ENCODE assay signal across 1 cellular context in the genomic region with DNA sequence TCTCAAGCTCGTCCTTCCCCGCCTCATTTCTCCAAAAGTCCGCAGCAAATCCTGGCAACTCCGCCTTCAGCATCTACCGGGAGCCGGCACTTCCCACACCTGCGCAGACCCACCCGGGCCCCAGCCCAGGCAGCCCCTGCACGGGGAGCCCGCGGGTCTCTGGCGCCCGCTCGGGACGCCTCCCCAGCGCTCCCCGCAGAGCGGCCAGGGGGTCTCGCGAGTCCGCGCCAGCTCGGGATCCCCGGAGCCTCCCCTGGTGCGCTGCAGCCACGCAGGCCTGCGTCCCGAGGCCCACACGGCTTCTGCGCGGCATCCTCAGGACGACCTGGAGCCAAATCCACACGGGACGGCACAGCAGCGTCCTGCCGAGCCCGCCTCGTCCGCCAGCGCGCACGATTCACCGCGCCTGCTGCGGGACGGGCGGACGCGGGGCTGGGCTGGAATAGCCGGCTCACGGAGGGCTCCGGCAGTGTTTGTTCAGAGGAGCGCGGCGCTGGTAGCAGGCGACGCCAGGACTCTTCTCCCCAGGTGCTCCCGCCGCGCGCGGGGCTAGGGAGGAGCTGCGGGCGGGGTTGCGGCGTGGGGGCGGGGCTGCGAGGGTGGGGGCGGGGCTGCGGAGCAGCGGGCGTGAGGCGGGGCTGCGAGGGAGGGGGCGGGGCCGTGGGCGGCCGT.
TF ChIP-seq lines count a peak whose summit lies in the region.

No MANE protein-coding gene starts in this region.

TF ChIP-seq in HepG2, 621 proteins besides CTCF, POLR2A, EP300 and RAD21 (continued from another document and continues in another):
- TF ChIP-seq, protein P1, sequence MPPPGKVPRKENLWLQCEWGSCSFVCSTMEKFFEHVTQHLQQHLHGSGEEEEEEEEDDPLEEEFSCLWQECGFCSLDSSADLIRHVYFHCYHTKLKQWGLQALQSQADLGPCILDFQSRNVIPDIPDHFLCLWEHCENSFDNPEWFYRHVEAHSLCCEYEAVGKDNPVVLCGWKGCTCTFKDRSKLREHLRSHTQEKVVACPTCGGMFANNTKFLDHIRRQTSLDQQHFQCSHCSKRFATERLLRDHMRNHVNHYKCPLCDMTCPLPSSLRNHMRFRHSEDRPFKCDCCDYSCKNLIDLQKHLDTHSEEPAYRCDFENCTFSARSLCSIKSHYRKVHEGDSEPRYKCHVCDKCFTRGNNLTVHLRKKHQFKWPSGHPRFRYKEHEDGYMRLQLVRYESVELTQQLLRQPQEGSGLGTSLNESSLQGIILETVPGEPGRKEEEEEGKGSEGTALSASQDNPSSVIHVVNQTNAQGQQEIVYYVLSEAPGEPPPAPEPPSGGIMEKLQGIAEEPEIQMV (CRISPR knock-in tag; IDR thresholded peaks at IDR 0.05; ENCODE audit: low read depth): no peak
- TF ChIP-seq, protein P2, sequence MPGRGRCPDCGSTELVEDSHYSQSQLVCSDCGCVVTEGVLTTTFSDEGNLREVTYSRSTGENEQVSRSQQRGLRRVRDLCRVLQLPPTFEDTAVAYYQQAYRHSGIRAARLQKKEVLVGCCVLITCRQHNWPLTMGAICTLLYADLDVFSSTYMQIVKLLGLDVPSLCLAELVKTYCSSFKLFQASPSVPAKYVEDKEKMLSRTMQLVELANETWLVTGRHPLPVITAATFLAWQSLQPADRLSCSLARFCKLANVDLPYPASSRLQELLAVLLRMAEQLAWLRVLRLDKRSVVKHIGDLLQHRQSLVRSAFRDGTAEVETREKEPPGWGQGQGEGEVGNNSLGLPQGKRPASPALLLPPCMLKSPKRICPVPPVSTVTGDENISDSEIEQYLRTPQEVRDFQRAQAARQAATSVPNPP (CRISPR knock-in tag; IDR thresholded peaks at IDR 0.05): no peak
- TF ChIP-seq MAX (IDR thresholded peaks at IDR 0.05) (peak; percentile 72; the same call in 1 of the 2 replicates), TMF1 (CRISPR knock-in tag; IDR thresholded peaks at IDR 0.05; ENCODE audit: low read depth) (no peak), PHF8 (CRISPR knock-in tag; IDR thresholded peaks at IDR 0.05) (peak; percentile 37; the same call in 1 of the 2 replicates), ZNF790 (CRISPR knock-in tag; IDR thresholded peaks at IDR 0.05; ENCODE audit: borderline replicate concordance) (no peak), ISL2 (CRISPR knock-in tag; IDR thresholded peaks at IDR 0.05) (0 out of 2 replicates have a peak, but pooled peaks have one; percentile 25), ATF7 (IDR thresholded peaks at IDR 0.05) (no peak), ATF7 (CRISPR knock-in tag; IDR thresholded peaks at IDR 0.05) (peak; percentile 40; the same call in 1 of the 2 replicates), ZSCAN21 (CRISPR knock-in tag; IDR thresholded peaks at IDR 0.05; ENCODE audit: borderline replicate concordance) (no peak), ZMYM2 (CRISPR knock-in tag; IDR thresholded peaks at IDR 0.05) (no peak), HOXD1 (CRISPR knock-in tag; IDR thresholded peaks at IDR 0.05) (0 out of 2 replicates have a peak, but pooled peaks have one; percentile 29), POLR2AphosphoS5 (IDR thresholded peaks at IDR 0.05; ENCODE audit: low read depth, low read length) (peak; percentile 34; the same call in 1 of the 2 replicates), REXO4 (CRISPR knock-in tag; IDR thresholded peaks at IDR 0.05; ENCODE audit: borderline replicate concordance) (no peak), ZNF672 (CRISPR knock-in tag; IDR thresholded peaks at IDR 0.05) (no peak), PAX8 (CRISPR knock-in tag; IDR thresholded peaks at IDR 0.05; ENCODE audit: borderline replicate concordance) (no peak), KDM2A (CRISPR knock-in tag; IDR thresholded peaks at IDR 0.05; ENCODE audit: borderline replicate concordance, low read depth) (peak; percentile 47; the same call in 1 of the 2 replicates), SALL2 (CRISPR knock-in tag; IDR thresholded peaks at IDR 0.05) (no peak), REST (IDR thresholded peaks at IDR 0.05; ENCODE audit: borderline replicate concordance in 1 of 2, low read depth in 1 of 2, low read length in 2 of 2) (no peak), SRSF9 (IDR thresholded peaks at IDR 0.05; ENCODE audit: borderline replicate concordance, insufficient read depth, low read depth, low read length, poor library complexity, severe bottlenecking) (no peak), ZNF589 (CRISPR knock-in tag; conservative IDR thresholded peaks at IDR 0.05) (no peak), DNMT1 (CRISPR knock-in tag; IDR thresholded peaks at IDR 0.05) (no peak), ZNF879 (CRISPR knock-in tag; IDR thresholded peaks at IDR 0.05) (no peak), ZMYM4 (CRISPR knock-in tag; IDR thresholded peaks at IDR 0.05) (no peak), NFKB2 (CRISPR knock-in tag; IDR thresholded peaks at IDR 0.05; ENCODE audit: borderline replicate concordance) (0 out of 2 replicates have a peak, but pooled peaks have one; percentile 58), TCF12 (IDR thresholded peaks at IDR 0.05) (no peak), TCF12 (CRISPR knock-in tag; IDR thresholded peaks at IDR 0.05) (peak; percentile 84), NPAS2 (CRISPR knock-in tag; IDR thresholded peaks at IDR 0.05; ENCODE audit: borderline replicate concordance) (no peak), CAMTA2 (CRISPR knock-in tag; IDR thresholded peaks at IDR 0.05; ENCODE audit: borderline replicate concordance) (peak; percentile 86; the same call in 1 of the 2 replicates), SIN3B (IDR thresholded peaks at IDR 0.05; ENCODE audit: low read length) (no peak), FOXK2 (IDR thresholded peaks at IDR 0.05) (no peak), ETV5 (CRISPR knock-in tag; IDR thresholded peaks at IDR 0.05; ENCODE audit: borderline replicate concordance) (no peak), ZNF83 (CRISPR knock-in tag; IDR thresholded peaks at IDR 0.05; ENCODE audit: borderline replicate concordance) (no peak), SRSF1 (optimal IDR thresholded peaks at IDR 0.05; ENCODE audit: low read depth, low read length) (no peak), ZNF350 (CRISPR knock-in tag; IDR thresholded peaks at IDR 0.05; ENCODE audit: borderline replicate concordance, low read depth) (no peak), HDAC2 (CRISPR knock-in tag; IDR thresholded peaks at IDR 0.05) (peak; percentile 23; the same call in 1 of the 2 replicates), MEIS1 (CRISPR knock-in tag; IDR thresholded peaks at IDR 0.05; ENCODE audit: borderline replicate concordance) (no peak), HDAC1 (CRISPR knock-in tag; IDR thresholded peaks at IDR 0.05) (peak; percentile 71), ZNF709 (CRISPR knock-in tag; IDR thresholded peaks at IDR 0.05) (no peak)
- TF ChIP-seq, protein P3, sequence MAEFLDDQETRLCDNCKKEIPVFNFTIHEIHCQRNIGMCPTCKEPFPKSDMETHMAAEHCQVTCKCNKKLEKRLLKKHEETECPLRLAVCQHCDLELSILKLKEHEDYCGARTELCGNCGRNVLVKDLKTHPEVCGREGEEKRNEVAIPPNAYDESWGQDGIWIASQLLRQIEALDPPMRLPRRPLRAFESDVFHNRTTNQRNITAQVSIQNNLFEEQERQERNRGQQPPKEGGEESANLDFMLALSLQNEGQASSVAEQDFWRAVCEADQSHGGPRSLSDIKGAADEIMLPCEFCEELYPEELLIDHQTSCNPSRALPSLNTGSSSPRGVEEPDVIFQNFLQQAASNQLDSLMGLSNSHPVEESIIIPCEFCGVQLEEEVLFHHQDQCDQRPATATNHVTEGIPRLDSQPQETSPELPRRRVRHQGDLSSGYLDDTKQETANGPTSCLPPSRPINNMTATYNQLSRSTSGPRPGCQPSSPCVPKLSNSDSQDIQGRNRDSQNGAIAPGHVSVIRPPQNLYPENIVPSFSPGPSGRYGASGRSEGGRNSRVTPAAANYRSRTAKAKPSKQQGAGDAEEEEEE (CRISPR knock-in tag; IDR thresholded peaks at IDR 0.05; ENCODE audit: borderline replicate concordance): no peak
- TF ChIP-seq, protein P4, sequence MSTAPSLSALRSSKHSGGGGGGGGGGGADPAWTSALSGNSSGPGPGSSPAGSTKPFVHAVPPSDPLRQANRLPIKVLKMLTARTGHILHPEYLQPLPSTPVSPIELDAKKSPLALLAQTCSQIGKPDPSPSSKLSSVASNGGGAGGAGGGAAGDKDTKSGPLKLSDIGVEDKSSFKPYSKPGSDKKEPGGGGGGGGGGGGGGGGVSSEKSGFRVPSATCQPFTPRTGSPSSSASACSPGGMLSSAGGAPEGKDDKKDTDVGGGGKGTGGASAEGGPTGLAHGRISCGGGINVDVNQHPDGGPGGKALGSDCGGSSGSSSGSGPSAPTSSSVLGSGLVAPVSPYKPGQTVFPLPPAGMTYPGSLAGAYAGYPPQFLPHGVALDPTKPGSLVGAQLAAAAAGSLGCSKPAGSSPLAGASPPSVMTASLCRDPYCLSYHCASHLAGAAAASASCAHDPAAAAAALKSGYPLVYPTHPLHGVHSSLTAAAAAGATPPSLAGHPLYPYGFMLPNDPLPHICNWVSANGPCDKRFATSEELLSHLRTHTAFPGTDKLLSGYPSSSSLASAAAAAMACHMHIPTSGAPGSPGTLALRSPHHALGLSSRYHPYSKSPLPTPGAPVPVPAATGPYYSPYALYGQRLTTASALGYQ (CRISPR knock-in tag; IDR thresholded peaks at IDR 0.05): 0 out of 2 replicates have a peak, but pooled peaks have one; percentile 16
- TF ChIP-seq, protein P5, sequence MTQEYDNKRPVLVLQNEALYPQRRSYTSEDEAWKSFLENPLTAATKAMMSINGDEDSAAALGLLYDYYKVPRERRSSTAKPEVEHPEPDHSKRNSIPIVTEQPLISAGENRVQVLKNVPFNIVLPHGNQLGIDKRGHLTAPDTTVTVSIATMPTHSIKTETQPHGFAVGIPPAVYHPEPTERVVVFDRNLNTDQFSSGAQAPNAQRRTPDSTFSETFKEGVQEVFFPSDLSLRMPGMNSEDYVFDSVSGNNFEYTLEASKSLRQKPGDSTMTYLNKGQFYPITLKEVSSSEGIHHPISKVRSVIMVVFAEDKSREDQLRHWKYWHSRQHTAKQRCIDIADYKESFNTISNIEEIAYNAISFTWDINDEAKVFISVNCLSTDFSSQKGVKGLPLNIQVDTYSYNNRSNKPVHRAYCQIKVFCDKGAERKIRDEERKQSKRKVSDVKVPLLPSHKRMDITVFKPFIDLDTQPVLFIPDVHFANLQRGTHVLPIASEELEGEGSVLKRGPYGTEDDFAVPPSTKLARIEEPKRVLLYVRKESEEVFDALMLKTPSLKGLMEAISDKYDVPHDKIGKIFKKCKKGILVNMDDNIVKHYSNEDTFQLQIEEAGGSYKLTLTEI (CRISPR knock-in tag; conservative IDR thresholded peaks at IDR 0.05): no peak
- TF ChIP-seq, protein P6, sequence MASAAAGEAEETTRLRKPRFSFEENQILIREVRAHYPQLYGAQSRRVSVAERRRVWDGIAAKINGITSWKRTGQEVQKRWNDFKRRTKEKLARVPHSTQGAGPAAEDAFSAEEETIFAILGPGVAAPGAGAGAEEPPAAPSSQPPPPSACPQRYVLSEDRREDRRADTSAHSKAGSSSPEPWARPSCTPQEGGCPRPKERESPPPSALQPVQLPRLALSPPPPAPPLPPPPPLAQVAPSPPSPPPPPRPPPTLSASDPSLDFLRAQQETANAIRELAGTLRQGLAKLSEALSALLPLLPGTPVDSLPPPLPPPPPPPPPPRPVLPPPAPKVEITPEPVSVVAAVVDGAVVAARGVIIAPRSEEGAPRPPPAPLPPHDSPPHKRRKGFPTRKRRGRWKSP (CRISPR knock-in tag; IDR thresholded peaks at IDR 0.05): no peak
- TF ChIP-seq, protein P7, sequence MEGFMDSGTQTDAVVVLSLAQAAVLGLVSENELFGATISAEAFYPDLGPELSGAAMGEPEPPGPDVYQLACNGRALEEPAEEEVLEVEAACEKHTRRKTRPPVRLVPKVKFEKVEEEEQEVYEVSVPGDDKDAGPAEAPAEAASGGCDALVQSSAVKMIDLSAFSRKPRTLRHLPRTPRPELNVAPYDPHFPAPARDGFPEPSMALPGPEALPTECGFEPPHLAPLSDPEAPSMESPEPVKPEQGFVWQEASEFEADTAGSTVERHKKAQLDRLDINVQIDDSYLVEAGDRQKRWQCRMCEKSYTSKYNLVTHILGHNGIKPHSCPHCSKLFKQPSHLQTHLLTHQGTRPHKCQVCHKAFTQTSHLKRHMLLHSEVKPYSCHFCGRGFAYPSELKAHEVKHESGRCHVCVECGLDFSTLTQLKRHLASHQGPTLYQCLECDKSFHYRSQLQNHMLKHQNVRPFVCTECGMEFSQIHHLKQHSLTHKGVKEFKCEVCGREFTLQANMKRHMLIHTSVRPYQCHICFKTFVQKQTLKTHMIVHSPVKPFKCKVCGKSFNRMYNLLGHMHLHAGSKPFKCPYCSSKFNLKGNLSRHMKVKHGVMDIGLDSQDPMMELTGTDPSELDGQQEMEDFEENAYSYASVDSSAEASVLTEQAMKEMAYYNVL (CRISPR knock-in tag; IDR thresholded peaks at IDR 0.05; ENCODE audit: borderline replicate concordance): 0 out of 2 replicates have a peak, but pooled peaks have one; percentile 47
